Comparison of ENCODE assay signal across 27 cellular contexts in the genomic region with DNA sequence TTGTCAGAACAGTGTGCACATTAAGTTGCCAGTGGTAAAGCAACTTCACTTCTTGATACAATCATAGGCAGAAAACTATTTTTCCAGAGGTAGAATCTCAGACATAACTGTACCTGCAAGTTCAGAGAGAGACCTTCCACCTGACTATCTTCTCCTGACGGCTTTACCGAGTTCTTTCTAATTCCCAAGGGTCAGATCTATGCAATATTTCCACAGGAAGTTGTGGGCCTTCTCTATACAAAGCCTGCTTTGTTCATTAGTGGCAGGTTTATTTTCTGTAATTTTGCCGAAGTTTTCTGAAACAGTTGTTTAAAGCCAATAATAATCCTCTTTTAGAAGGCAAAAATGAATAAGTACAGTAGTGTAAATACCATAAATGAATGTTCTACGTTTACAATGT. TPM values are rescaled to one million over a fixed set of nuclear protein-coding genes. Genes with fewer than 3 reads are reported as not detected.
DNase-seq lines count a peak whose midpoint lies in the region; ATAC-seq lines count a peak whose summit lies in the region.
"Had no signal": no experiment of that assay in that cellular context is flagged by ENCODE, and none has a peak within 500 bp of the region (broad histone marks: within the 10 kb centered on the region; RNA-seq: fewer than 3 reads in every experiment).

No MANE protein-coding gene starts in this region.

- H3K4me1 Mint-ChIP-seq in T-helper 2 cell treated with Interferon-gamma antibody and Interleukin-4, amounts not matched to agents 5 μg/mL and 100 μg/mL, for 36 hours (ENCODE audit: low read depth), result peaks cover 32% of the 10 kb centered on the region
- H3K4me1 Mint-ChIP-seq in activated T-helper 17 cell treated with anti-CD3 and anti-CD28 coated beads, Interleukin-2, amount 50 U/mL, for 72 hours, result peaks cover 12% of the 10 kb centered on the region
- H3K4me1 Mint-ChIP-seq in memory B cell, result peaks cover 11% of the 10 kb centered on the region

- DNase-seq in T-helper 2 cell treated with Interferon-gamma antibody and Interleukin-4, amounts not matched to agents 5 μg/mL and 100 μg/mL, for 36 hours (ENCODE audit: low spot score), result no peak
- DNase-seq in T-helper 2 cell (no peak), COLO829 (ENCODE audit: low spot score) (peak; percentile 74), memory B cell (ENCODE audit: low spot score in 2 of 2) (no peak), NCI-H524 treated with DMSO at 0.1 percent for 48 hours (lab: John Stamatoyannopoulos, UW) (no peak)
- DNase-seq: activated CD4-positive, alpha-beta T cell treated with anti-CD3 and anti-CD28 coated beads for 1 hour; activated naive CD4-positive, alpha-beta T cell treated with anti-CD3 and anti-CD28 coated beads, Interleukin-2, amount 50 U/mL, for 16 hours; activated T-cell treated with anti-CD3 and anti-CD28 coated beads, Interleukin-2, amount 50 U/mL, for 48 hours; AML-193; anterior cingulate cortex; central memory CD4-positive, alpha-beta T cell; COR-L47; GDM1; heart right ventricle; left cardiac atrium; mesenchymal stem cell; NCI-H1105 treated with DMSO at 0.1 percent for 48 hours; NCI-H2029; NCI-H226; OCI-M1; SHP77; stimulated activated CD8-positive, alpha-beta memory T cell treated with anti-CD3 and anti-CD28 coated beads, Interleukin-4, amount 100 ng/mL, for 48 hours; SW 1271; trophoblast cell had no signal

- H3K4me3 Mint-ChIP-seq in T-helper 2 cell treated with Interferon-gamma antibody and Interleukin-4, amounts not matched to agents 5 μg/mL and 100 μg/mL, for 36 hours, result no peak overlapping the region
- no peak overlapping the region for H3K4me3 Mint-ChIP-seq in activated T-helper 17 cell treated with anti-CD3 and anti-CD28 coated beads, Interleukin-2, amount 50 U/mL, for 72 hours
- peak overlapping the region; percentile 5 for H3K4me3 Mint-ChIP-seq in memory B cell

- no peaks in the 10 kb centered on the region for H3K27me3 Mint-ChIP-seq in T-helper 2 cell treated with Interferon-gamma antibody and Interleukin-4, amounts not matched to agents 5 μg/mL and 100 μg/mL, for 36 hours (ENCODE audit: low read depth)
- no peaks in the 10 kb centered on the region for H3K27me3 Mint-ChIP-seq in activated T-helper 17 cell treated with anti-CD3 and anti-CD28 coated beads, Interleukin-2, amount 50 U/mL, for 72 hours
- no peaks in the 10 kb centered on the region for H3K27me3 Mint-ChIP-seq in memory B cell

- no peak for ATAC-seq in activated T-helper 17 cell treated with anti-CD3 and anti-CD28 coated beads, Interleukin-2, amount 50 U/mL, for 72 hours (replicated peaks)
- ATAC-seq in memory B cell (ENCODE audit: low read depth) (no peak), GM21515 (IDR thresholded peaks at IDR 0.05; ENCODE audit: unreplicated experiment) (no peak), GM21576 (IDR thresholded peaks at IDR 0.05; ENCODE audit: unreplicated experiment) (no peak)
- ATAC-seq: heart right ventricle, left cardiac atrium had no signal

- peaks cover 7% of the 10 kb centered on the region for H3K36me3 Mint-ChIP-seq in T-helper 2 cell treated with Interferon-gamma antibody and Interleukin-4, amounts not matched to agents 5 μg/mL and 100 μg/mL, for 36 hours (ENCODE audit: low read depth)
- H3K36me3 Mint-ChIP-seq in activated T-helper 17 cell treated with anti-CD3 and anti-CD28 coated beads, Interleukin-2, amount 50 U/mL, for 72 hours (ENCODE audit: low read depth), result no peaks in the 10 kb centered on the region
- H3K36me3 Mint-ChIP-seq in memory B cell, result peaks cover 9% of the 10 kb centered on the region

- H3K9me3 Mint-ChIP-seq in T-helper 2 cell treated with Interferon-gamma antibody and Interleukin-4, amounts not matched to agents 5 μg/mL and 100 μg/mL, for 36 hours, result no peaks in the 10 kb centered on the region
- no peaks in the 10 kb centered on the region for H3K9me3 Mint-ChIP-seq in activated T-helper 17 cell treated with anti-CD3 and anti-CD28 coated beads, Interleukin-2, amount 50 U/mL, for 72 hours
- H3K9me3 Mint-ChIP-seq in memory B cell, result no peaks in the 10 kb centered on the region

- H3K27ac Mint-ChIP-seq in T-helper 2 cell treated with Interferon-gamma antibody and Interleukin-4, amounts not matched to agents 5 μg/mL and 100 μg/mL, for 36 hours, result peak overlapping the region; percentile 52
- peak overlapping the region; percentile 54 for H3K27ac Mint-ChIP-seq in activated T-helper 17 cell treated with anti-CD3 and anti-CD28 coated beads, Interleukin-2, amount 50 U/mL, for 72 hours
- peak overlapping the region; percentile 67 for H3K27ac Mint-ChIP-seq in memory B cell

RNA-seq across cellular contexts. Expression of a gene that starts 58.2 kb away (rescaled TPM):
- total RNA-seq in activated T-helper 17 cell treated with anti-CD3 and anti-CD28 coated beads, Interleukin-2, amount 50 U/mL, for 72 hours, result 100 to 1,000 TPM in 1 of 2 donors, 10 to 100 TPM in 1; 58.6 to 116 TPM
